ENCODE assay signal across 25 cellular contexts in genomic region chr10:35308809-35309208, GRCh38.
"Had no signal": no experiment of that assay in that cellular context is flagged by ENCODE, and none has a peak within 500 bp of the region (broad histone marks: within the 10 kb centered on the region; RNA-seq: fewer than 3 reads in every experiment).

No MANE protein-coding gene starts in this region.

- H3K4me3 Mint-ChIP-seq: activated CD4-positive, alpha-beta memory T cell treated with anti-CD3 and anti-CD28 coated beads for 36 hours; activated CD4-positive, alpha-beta T cell treated with anti-CD3 and anti-CD28 coated beads, Interleukin-2, amount 10 ng/mL, durations not matched to agents 7 days and 5 days; activated naive CD8-positive, alpha-beta T cell; activated T-cell treated with anti-CD3 and anti-CD28 coated beads, Interleukin-2, amount 50 U/mL, for 4 hours had no signal

- ATAC-seq: activated T-cell treated with anti-CD3 and anti-CD28 coated beads, Interleukin-2, amount 50 U/mL, for 4 hours; Panc1 had no signal

- DNase-seq: activated CD4-positive, alpha-beta memory T cell treated with anti-CD3 and anti-CD28 coated beads for 36 hours; activated CD4-positive, alpha-beta T cell treated with anti-CD3 and anti-CD28 coated beads, Interleukin-2, amount 10 ng/mL, durations not matched to agents 7 days and 5 days; activated CD4-positive, CD25-positive, alpha-beta regulatory T cell; activated CD8-positive, alpha-beta memory T cell treated with anti-CD3 and anti-CD28 coated beads for 24 hours; activated effector memory CD4-positive, alpha-beta T cell treated with anti-CD3 and anti-CD28 coated beads, Interleukin-2, amount 50 U/mL, for 16 hours; activated naive CD4-positive, alpha-beta T cell treated with Interleukin-2 at 50 U/mL for 16 hours; activated T-cell treated with anti-CD3 and anti-CD28 coated beads, Interleukin-2, amount 50 U/mL, for 4 hours; amygdala; brain microvascular endothelial cell; NCI-H1092; NCI-H1930; NCI-H345; NCI-H510A; NCI-H526 treated with DMSO at 0.1 percent for 48 hours; NCI-H82; NK-92 treated with Interleukin-12 subunit alpha and Interleukin-12 subunit beta, amount 100 ng/mL, for 24 hours; Right ventricle myocardium superior; SJCRH30; SK-N-SH; T-helper 1 cell had no signal

- H3K9me3 ChIP-seq: SJCRH30, SK-N-SH had no signal

- H3K27ac Mint-ChIP-seq: activated CD4-positive, alpha-beta memory T cell treated with anti-CD3 and anti-CD28 coated beads for 36 hours; activated CD4-positive, alpha-beta T cell treated with anti-CD3 and anti-CD28 coated beads, Interleukin-2, amount 10 ng/mL, durations not matched to agents 7 days and 5 days; activated naive CD8-positive, alpha-beta T cell had no signal

- H3K36me3 Mint-ChIP-seq: activated CD4-positive, alpha-beta memory T cell treated with anti-CD3 and anti-CD28 coated beads for 36 hours had no signal

- H3K27ac ChIP-seq: brain microvascular endothelial cell, cardiac muscle cell, KMS-11, SJCRH30, VCaP had no signal

- H3K4me3 ChIP-seq: cardiac muscle cell, SJCRH30 had no signal

- H3K4me2 ChIP-seq: KMS-11, SK-N-SH had no signal

- H3K36me3 ChIP-seq: brain microvascular endothelial cell, cardiac muscle cell, SJCRH30 had no signal

- H3K9ac ChIP-seq: KMS-11, SK-N-SH had no signal

- H3K27me3 ChIP-seq: brain microvascular endothelial cell, cardiac muscle cell, SJCRH30 had no signal

- H3K4me1 ChIP-seq: SJCRH30 had no signal
